13 cellular contexts compared by ENCODE assay signal in the genomic region with DNA sequence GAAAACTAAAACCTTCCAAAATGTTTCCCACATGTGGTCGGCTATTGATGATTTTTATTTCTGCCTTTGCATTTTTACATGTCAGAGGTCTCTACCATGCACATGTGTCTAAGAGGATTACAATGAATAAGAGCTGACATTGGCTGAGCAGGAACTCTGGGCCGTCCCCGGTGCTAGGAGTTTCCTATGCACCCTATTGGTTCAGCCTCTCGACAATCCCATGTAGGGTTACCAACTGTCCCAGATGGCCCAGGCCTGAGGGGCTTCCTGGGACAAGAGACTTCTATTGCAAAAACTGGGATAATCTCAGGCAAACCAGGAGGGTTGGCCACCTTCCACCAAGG.
A peak's percentile ranks its signal among the peaks of the same experiment; 100 is the strongest.
DNase-seq lines count a peak whose midpoint lies in the region; ATAC-seq and TF ChIP-seq lines count a peak whose summit lies in the region.
"Had no signal": no experiment of that assay in that cellular context is flagged by ENCODE, and none has a peak within 500 bp of the region (broad histone marks: within the 10 kb centered on the region; RNA-seq: fewer than 3 reads in every experiment).

No MANE protein-coding gene starts in this region.

- H3K9me2 ChIP-seq in HCT116 (ENCODE audit: insufficient read depth), result no peaks in the 10 kb centered on the region

- H3K4me2 ChIP-seq in HCT116 (ENCODE audit: low read length), result peak overlapping the region; percentile 42

- no TSS peak for BruUV-seq in HCT116 (replicated peaks; lab: Mats Ljungman, UMichigan)

- no peak for TF ChIP-seq CTCF in HCT116 (IDR thresholded peaks at IDR 0.05 in 2 of 3, conservative IDR thresholded peaks at IDR 0.05 in 1 of 3; ENCODE audit: borderline replicate concordance in 1 of 3, insufficient read depth in 1 of 3, low read depth in 2 of 3, low read length in 2 of 3)
- no peak for TF ChIP-seq CTCF in natural killer cell (IDR thresholded peaks at IDR 0.05)
- no peak for TF ChIP-seq CTCF in thyroid gland (IDR thresholded peaks at IDR 0.05)

- peaks cover 34 to 75% (median 44%) of the 10 kb centered on the region in 4 donors for H3K4me1 Mint-ChIP-seq in CD4-positive, alpha-beta memory T cell
- H3K4me1 Mint-ChIP-seq in activated T-helper 2 cell treated with anti-CD3 and anti-CD28 coated beads, Interferon-gamma antibody, Interleukin-2, Interleukin-4, amounts not matched to agents 10 μg/mL and 5 μg/mL and 100 μg/mL, durations not matched to agents 14 hours and 24 hours and 36 hours (ENCODE audit: low read depth), result peaks cover 44% of the 10 kb centered on the region
- H3K4me1 Mint-ChIP-seq in natural killer cell, result peaks cover 69 to 73% of the 10 kb centered on the region in 2 donors

- H2AFZ ChIP-seq in HCT116 (ENCODE audit: low read depth, low read length, poor library complexity, severe bottlenecking), result peak overlapping the region; percentile 71

- H3K36me3 ChIP-seq in CD4-positive, alpha-beta memory T cell (ENCODE audit: insufficient read depth, low read length), result no peaks in the 10 kb centered on the region
- H3K36me3 ChIP-seq in HCT116 (ENCODE audit: control insufficient read depth in 1 of 2, insufficient read depth in 2 of 2, low read length in 2 of 2), result no peaks in the 10 kb centered on the region
- no peaks in the 10 kb centered on the region for H3K36me3 ChIP-seq in thyroid gland
- H3K36me3 ChIP-seq: left lung had no signal

- H3K9me3 ChIP-seq in CD4-positive, alpha-beta memory T cell (ENCODE audit: control insufficient read depth in 1 of 2, low read length in 2 of 2), result no peaks in the 10 kb centered on the region
- no peaks in the 10 kb centered on the region for H3K9me3 ChIP-seq in HCT116 (ENCODE audit: control insufficient read depth in 1 of 2, insufficient read depth in 1 of 2, low read depth in 1 of 2, low read length in 2 of 2)
- H3K9me3 ChIP-seq in thyroid gland, result no peaks in the 10 kb centered on the region
- H3K9me3 ChIP-seq: left lung had no signal

- H3K27ac Mint-ChIP-seq in CD4-positive, alpha-beta memory T cell, result peak overlapping the region; percentile 87 to 97 (median 93)
- H3K27ac Mint-ChIP-seq in activated T-helper 2 cell treated with anti-CD3 and anti-CD28 coated beads, Interferon-gamma antibody, Interleukin-2, Interleukin-4, amounts not matched to agents 10 μg/mL and 5 μg/mL and 100 μg/mL, durations not matched to agents 14 hours and 24 hours and 36 hours, result peak overlapping the region; percentile 76
- H3K27ac Mint-ChIP-seq in natural killer cell, result peak overlapping the region; percentile 84 to 96

- no peak for DNase-seq in CD4-positive, alpha-beta memory T cell
- DNase-seq in HCT116 (ENCODE audit: low read depth, low spot score) (no peak), natural killer cell (no peak), thyroid gland (no peak), substantia nigra (lab: John Stamatoyannopoulos, UW) (no peak)
- DNase-seq in activated T-helper 2 cell treated with anti-CD3 and anti-CD28 coated beads, Interferon-gamma antibody, Interleukin-2, Interleukin-4, amounts not matched to agents 10 μg/mL and 5 μg/mL and 100 μg/mL, durations not matched to agents 14 hours and 24 hours and 36 hours (ENCODE audit: low spot score), result no peak
- DNase-seq: COR-L47, KG1, NCI-H187, SIG-M5 had no signal

- H3K27me3 ChIP-seq in CD4-positive, alpha-beta memory T cell (ENCODE audit: insufficient read depth, low read length), result no peaks in the 10 kb centered on the region
- no peaks in the 10 kb centered on the region for H3K27me3 ChIP-seq in HCT116 (ENCODE audit: insufficient read depth, low read length)
- H3K27me3 ChIP-seq in thyroid gland, result no peaks in the 10 kb centered on the region
- H3K27me3 ChIP-seq: left lung had no signal

- H4K20me1 ChIP-seq in HCT116 (ENCODE audit: insufficient read depth), result no peaks in the 10 kb centered on the region

- no peak overlapping the region for H3K9ac ChIP-seq in HCT116 (ENCODE audit: low read length)

- H3K36me3 Mint-ChIP-seq in CD4-positive, alpha-beta memory T cell, result no peaks in the 10 kb centered on the region
- H3K36me3 Mint-ChIP-seq in activated T-helper 2 cell treated with anti-CD3 and anti-CD28 coated beads, Interferon-gamma antibody, Interleukin-2, Interleukin-4, amounts not matched to agents 10 μg/mL and 5 μg/mL and 100 μg/mL, durations not matched to agents 14 hours and 24 hours and 36 hours (ENCODE audit: low read depth), result peaks cover 2% of the 10 kb centered on the region
- H3K36me3 Mint-ChIP-seq in natural killer cell, result no peaks in the 10 kb centered on the region
- H3K36me3 Mint-ChIP-seq: naive B cell had no signal

- H3K4me1 ChIP-seq in CD4-positive, alpha-beta memory T cell (ENCODE audit: insufficient read depth, low read length), result peaks cover 65% of the 10 kb centered on the region
- H3K4me1 ChIP-seq in HCT116 (ENCODE audit: control insufficient read depth in 1 of 2, insufficient read depth in 2 of 2, low read length in 2 of 2), result peaks cover 9 to 26% of the 10 kb centered on the region in 2 experiments
- peaks cover 11 to 14% of the 10 kb centered on the region in 2 donors for H3K4me1 ChIP-seq in thyroid gland
- H3K4me1 ChIP-seq: left lung had no signal

- no peaks in the 10 kb centered on the region for H3K9me3 Mint-ChIP-seq in CD4-positive, alpha-beta memory T cell
- no peaks in the 10 kb centered on the region for H3K9me3 Mint-ChIP-seq in activated T-helper 2 cell treated with anti-CD3 and anti-CD28 coated beads, Interferon-gamma antibody, Interleukin-2, Interleukin-4, amounts not matched to agents 10 μg/mL and 5 μg/mL and 100 μg/mL, durations not matched to agents 14 hours and 24 hours and 36 hours
- no peaks in the 10 kb centered on the region for H3K9me3 Mint-ChIP-seq in natural killer cell

- TF ChIP-seq RAD21 in HCT116 (IDR thresholded peaks at IDR 0.05; ENCODE audit: low read depth), result no peak

- CTCF ChIA-PET in CD4-positive, alpha-beta memory T cell (lab: Charles Lee; ENCODE audit: partially characterized antibody), result no interaction called here
- CTCF ChIA-PET in HCT116 (lab: Charles Lee), result interaction anchor here (1.6 kb wide), 1 partner anchor 8 kb away, joined by 5 read pairs; no protein-coding TSS in a partner anchor

- WGBS in thyroid gland, 2 donors, result 80 to 91% methylated on average over 4 of the region's 4 CpGs

- H3K27ac ChIP-seq in CD4-positive, alpha-beta memory T cell (ENCODE audit: low read depth, low read length), result no peak overlapping the region
- no peak overlapping the region for H3K27ac ChIP-seq in HCT116 (ENCODE audit: low read depth, low read length)
- H3K27ac ChIP-seq in thyroid gland, result no peak overlapping the region
- H3K27ac ChIP-seq in substantia nigra (ENCODE audit: low read depth, low read length, poor library complexity, severe bottlenecking), result no peak overlapping the region
- H3K27ac ChIP-seq: left lung had no signal

- ATAC-seq in HCT116, result peak; percentile 51
- ATAC-seq in natural killer cell, result no peak
- ATAC-seq in GM21723 (IDR thresholded peaks at IDR 0.05; ENCODE audit: unreplicated experiment), result no peak

- no peaks in the 10 kb centered on the region for H3K27me3 Mint-ChIP-seq in CD4-positive, alpha-beta memory T cell
- no peaks in the 10 kb centered on the region for H3K27me3 Mint-ChIP-seq in activated T-helper 2 cell treated with anti-CD3 and anti-CD28 coated beads, Interferon-gamma antibody, Interleukin-2, Interleukin-4, amounts not matched to agents 10 μg/mL and 5 μg/mL and 100 μg/mL, durations not matched to agents 14 hours and 24 hours and 36 hours (ENCODE audit: low read depth)
- H3K27me3 Mint-ChIP-seq in natural killer cell (ENCODE audit: low read depth in 2 of 2), result peaks cover 0 to 8% of the 10 kb centered on the region in 2 donors

- POLR2A ChIA-PET in CD4-positive, alpha-beta memory T cell (lab: Charles Lee; ENCODE audit: partially characterized antibody), result interaction anchor here (1.3 to 8.2 kb wide), 7 partner anchors 9 to 153 kb away, joined by 3 to 94 read pairs (median 15); a partner anchor contains a TSS
- POLR2A ChIA-PET in HCT116 (lab: Charles Lee), result no interaction called here

- no peak overlapping the region for H3K4me3 ChIP-seq in CD4-positive, alpha-beta memory T cell (ENCODE audit: low read length in 2 of 2)
- H3K4me3 ChIP-seq in HCT116 (replicated peaks in 1 of 2; ENCODE audit: low read depth in 1 of 2, low read length in 2 of 2) (no peak overlapping the region), thyroid gland (replicated peaks in 1 of 3) (no peak overlapping the region)
- H3K4me3 ChIP-seq: left lung had no signal

- H3K4me3 Mint-ChIP-seq in CD4-positive, alpha-beta memory T cell, result peak overlapping the region in 6 of 8 donors; percentile 4 to 85 (median 72)
- H3K4me3 Mint-ChIP-seq in activated T-helper 2 cell treated with anti-CD3 and anti-CD28 coated beads, Interferon-gamma antibody, Interleukin-2, Interleukin-4, amounts not matched to agents 10 μg/mL and 5 μg/mL and 100 μg/mL, durations not matched to agents 14 hours and 24 hours and 36 hours (ENCODE audit: low read depth), result peak overlapping the region; percentile 2
- no peak overlapping the region for H3K4me3 Mint-ChIP-seq in natural killer cell

- RAD21 ChIA-PET in HCT116 (lab: Charles Lee; ENCODE audit: low non-redundant PET in 1 of 2, low total read pairs in 2 of 2, uncharacterized antibody in 2 of 2, unreplicated experiment in 2 of 2), result interaction anchor here in 1 of 2 experiments (0.6 kb wide), 1 partner anchor 708 kb away, joined by 6 read pairs; no protein-coding TSS in a partner anchor

- no peaks in the 10 kb centered on the region for H3K79me2 ChIP-seq in HCT116 (ENCODE audit: insufficient read depth, low read length)

- TF ChIP-seq POLR2A in HCT116 (IDR thresholded peaks at IDR 0.05; ENCODE audit: borderline replicate concordance, extremely low read depth, insufficient read depth, insufficient read length) (no peak), thyroid gland (IDR thresholded peaks at IDR 0.05) (no peak)

- intact Hi-C loops in CD4-positive, alpha-beta memory T cell (cut with micrococcal nuclease), result loop anchor here (1.0 to 10.0 kb wide), 4 partner anchors 40 to 116 kb away; a partner anchor contains a TSS
- intact Hi-C loops in HCT116 (cut with micrococcal nuclease) (no loop called here), natural killer cell (cut with micrococcal nuclease) (loop anchor here (1.0 to 2.0 kb wide), 3 partner anchors 9 to 58 kb away; no protein-coding TSS in a partner anchor), thyroid gland (cut with DNase I) (no loop called here)
- intact Hi-C loops in activated T-helper 2 cell treated with anti-CD3 and anti-CD28 coated beads, Interferon-gamma antibody, Interleukin-2, Interleukin-4, amounts not matched to agents 10 μg/mL and 5 μg/mL and 100 μg/mL, durations not matched to agents 14 hours and 24 hours and 36 hours (cut with micrococcal nuclease), result loop anchor here (1.0 to 5.0 kb wide), 5 partner anchors 9 to 701 kb away; a partner anchor contains a TSS

TF ChIP-seq in HCT116, 20 proteins besides CTCF, POLR2A, EP300 and RAD21 (continues in another document):
- TF ChIP-seq CBX3 (IDR thresholded peaks at IDR 0.05; ENCODE audit: low read depth) (0 out of 2 replicates have a peak, but pooled peaks have one; percentile 4), SIN3A (IDR thresholded peaks at IDR 0.05; ENCODE audit: low read depth) (no peak), SRF (IDR thresholded peaks at IDR 0.05; ENCODE audit: low read depth) (no peak)

Comparison
In these comparisons a context has a peak if more than half of its experiments do, and no peak if none do; other contexts are left out.
1. intact Hi-C loops: an anchor here in CD4-positive, alpha-beta memory T cell (1.0 to 10.0 kb wide), activated T-helper 2 cell treated with anti-CD3 and anti-CD28 coated beads, Interferon-gamma antibody, Interleukin-2, Interleukin-4, amounts not matched to agents 10 μg/mL and 5 μg/mL and 100 μg/mL, durations not matched to agents 14 hours and 24 hours and 36 hours (1.0 to 5.0 kb wide) and natural killer cell (1.0 to 2.0 kb wide); none called in HCT116 and thyroid gland.